Comparison of ENCODE assay signal across 23 cellular contexts in genomic region chr10:98394855-98395440, GRCh38. TPM values are rescaled to one million over a fixed set of nuclear protein-coding genes. Genes with fewer than 3 reads are reported as not detected.
DNase-seq lines count a peak whose midpoint lies in the region; ATAC-seq, FAIRE-seq and TF ChIP-seq lines count a peak whose summit lies in the region.
"Had no signal": no experiment of that assay in that cellular context is flagged by ENCODE, and none has a peak within 500 bp of the region (broad histone marks: within the 10 kb centered on the region; RNA-seq: fewer than 3 reads in every experiment).

No MANE protein-coding gene starts in this region.

- peak in 3 of 4 donors; percentile 26 to 56 (median 34) for ATAC-seq in psoas muscle
- no peak for ATAC-seq in GM19395 (IDR thresholded peaks at IDR 0.05; ENCODE audit: unreplicated experiment)
- ATAC-seq in pancreas: no peak
- ATAC-seq: activated CD8-positive, alpha-beta T cell treated with anti-CD3 and anti-CD28 coated beads for 36 hours had no signal

- H3K9me3 Mint-ChIP-seq in HFFc6 (no peaks in the 10 kb centered on the region), brain (no peaks in the 10 kb centered on the region)
- H3K9me3 Mint-ChIP-seq: activated CD8-positive, alpha-beta T cell treated with anti-CD3 and anti-CD28 coated beads for 36 hours; activated naive CD8-positive, alpha-beta T cell treated with anti-CD3 and anti-CD28 coated beads, Interleukin-2, amount 10 ng/mL, durations not matched to agents 7 days and 5 days; memory B cell; naive B cell had no signal

- H3K4me1 ChIP-seq in BLaER1 (peaks cover 64% of the 10 kb centered on the region), psoas muscle (peaks cover 10% of the 10 kb centered on the region), pancreas (no peaks in the 10 kb centered on the region)

- H4K20me1 ChIP-seq in BLaER1: peaks cover 36% of the 10 kb centered on the region

- H3K4me3 ChIP-seq in BLaER1: no peak overlapping the region
- H3K4me3 ChIP-seq in psoas muscle: no peak overlapping the region
- no peak overlapping the region for H3K4me3 ChIP-seq in pancreas
- H3K4me3 ChIP-seq: heart left ventricle, ovary had no signal

- H3K27ac ChIP-seq in BLaER1 (no peak overlapping the region), psoas muscle (no peak overlapping the region), pancreas (no peak overlapping the region)
- H3K27ac ChIP-seq: heart left ventricle, ovary had no signal

- H3K36me3 ChIP-seq in BLaER1 (no peaks in the 10 kb centered on the region), psoas muscle (ENCODE audit: insufficient read depth in 1 of 2, low read depth in 1 of 2) (peaks cover 0 to 4% of the 10 kb centered on the region in 2 donors), pancreas (no peaks in the 10 kb centered on the region)
- H3K36me3 ChIP-seq: ovary had no signal

- no peak for FAIRE-seq in pancreas (lab: Jason Lieb, UNC)
- FAIRE-seq: GM18507, H54 had no signal

- H3K4me1 Mint-ChIP-seq in HFFc6 (ENCODE audit: low read depth) (peaks cover 14% of the 10 kb centered on the region), brain (peaks cover 9% of the 10 kb centered on the region)

- H3K4me2 ChIP-seq in BLaER1: peak overlapping the region; percentile 84

- H3K36me3 Mint-ChIP-seq in HFFc6 (ENCODE audit: low read depth): peaks cover 6% of the 10 kb centered on the region; the same call in 1 of the 2 replicates
- H3K36me3 Mint-ChIP-seq in brain: no peaks in the 10 kb centered on the region

- peaks cover 8% of the 10 kb centered on the region; the same call in 1 of the 2 replicates for H3K27me3 ChIP-seq in BLaER1
- no peaks in the 10 kb centered on the region for H3K27me3 ChIP-seq in psoas muscle (ENCODE audit: insufficient read depth in 3 of 3, low read length in 2 of 3)
- no peaks in the 10 kb centered on the region for H3K27me3 ChIP-seq in pancreas
- H3K27me3 ChIP-seq: heart left ventricle, ovary had no signal

- no peak for DNase-seq in HFFc6
- DNase-seq in psoas muscle: no peak
- DNase-seq in CD1c-positive myeloid dendritic cell (ENCODE audit: extremely low spot score): no peak
- DNase-seq in pancreas: no peak
- DNase-seq: activated CD8-positive, alpha-beta T cell treated with anti-CD3 and anti-CD28 coated beads for 36 hours; activated effector memory CD4-positive, alpha-beta T cell treated with anti-CD3 and anti-CD28 coated beads, Interleukin-2, amount 50 U/mL, for 16 hours; activated naive CD8-positive, alpha-beta T cell treated with anti-CD3 and anti-CD28 coated beads, Interleukin-2, amount 10 ng/mL, durations not matched to agents 7 days and 5 days; Karpas-422; naive B cell; NCI-H187 treated with DMSO at 0.1 percent for 48 hours; NCI-H345; NCI-H774; stimulated activated CD4-positive, alpha-beta T cell treated with anti-CD3 and anti-CD28 coated beads, Interleukin-4, amount 100 ng/mL, for 24 hours; stimulated activated naive CD4-positive, alpha-beta T cell had no signal

- H3K4me3 Mint-ChIP-seq in HFFc6 (no peak overlapping the region), brain (no peak overlapping the region)
- H3K4me3 Mint-ChIP-seq: activated CD8-positive, alpha-beta T cell treated with anti-CD3 and anti-CD28 coated beads for 36 hours; activated naive CD8-positive, alpha-beta T cell treated with anti-CD3 and anti-CD28 coated beads, Interleukin-2, amount 10 ng/mL, durations not matched to agents 7 days and 5 days; memory B cell; naive B cell had no signal

- 57 to 74% (median 58%) methylated on average over 8 of the region's 8 CpGs for WGBS in psoas muscle, 3 donors
- WGBS in pancreas, 2 donors: 80 to 83% methylated on average over 8 of the region's 8 CpGs

- H3K9me3 ChIP-seq in BLaER1: no peaks in the 10 kb centered on the region
- no peaks in the 10 kb centered on the region for H3K9me3 ChIP-seq in psoas muscle
- H3K9me3 ChIP-seq in pancreas: no peaks in the 10 kb centered on the region
- H3K9me3 ChIP-seq: heart left ventricle, ovary had no signal

- H3K27ac Mint-ChIP-seq in HFFc6: peak overlapping the region; percentile 72
- peak overlapping the region in 4 of 5 experiments; percentile 25 to 85 (median 58) for H3K27ac Mint-ChIP-seq in brain
- H3K27ac Mint-ChIP-seq: activated CD8-positive, alpha-beta T cell treated with anti-CD3 and anti-CD28 coated beads for 36 hours; activated naive CD8-positive, alpha-beta T cell treated with anti-CD3 and anti-CD28 coated beads, Interleukin-2, amount 10 ng/mL, durations not matched to agents 7 days and 5 days; memory B cell had no signal

- no peak for TF ChIP-seq CTCF in HFFc6 (IDR thresholded peaks at IDR 0.05)
- TF ChIP-seq CTCF in brain (conservative IDR thresholded peaks at IDR 0.05): no peak
- TF ChIP-seq CTCF in psoas muscle (IDR thresholded peaks at IDR 0.05): no peak
- TF ChIP-seq CTCF in pancreas (IDR thresholded peaks at IDR 0.05): no peak

- no peak overlapping the region for H3K9ac ChIP-seq in BLaER1

- H3K27me3 Mint-ChIP-seq in HFFc6 (ENCODE audit: insufficient read depth): no peaks in the 10 kb centered on the region
- no peaks in the 10 kb centered on the region for H3K27me3 Mint-ChIP-seq in brain
- H3K27me3 Mint-ChIP-seq: activated CD8-positive, alpha-beta T cell treated with anti-CD3 and anti-CD28 coated beads for 36 hours; activated naive CD8-positive, alpha-beta T cell treated with anti-CD3 and anti-CD28 coated beads, Interleukin-2, amount 10 ng/mL, durations not matched to agents 7 days and 5 days; CD8-positive, alpha-beta memory T cell had no signal

- intact Hi-C loops in psoas muscle (cut with DNase I) (no loop called here), pancreas (cut with DNase I) (no loop called here)

RNA-seq across cellular contexts. Expression of gene PYROXD2, which starts 20.0 kb away (rescaled TPM):
- total RNA-seq in HFFc6 (2021; fragmentation: NEBNext Ultra II Directional; extraction: Animal tissue kit (Norgen Biotek cat#: 25700)): 10 to 100 TPM in 1 of 6 experiments, 1 to 10 TPM in 5; 7.6 to 10.3 (median 8.9) TPM
- 2.3 TPM for polyA plus RNA-seq in brain (ENCODE audit: insufficient read depth, low read depth, low replicate concordance)
- total RNA-seq in psoas muscle: 10 to 100 TPM in 1 of 4 donors, 1 to 10 TPM in 3; 1.7 to 13.2 (median 3.8) TPM
- 1 to 10 TPM in 2 of 3 donors, under 1 TPM in 1; 0.46 to 1.6 (median 1.2) TPM for polyA plus RNA-seq in psoas muscle
- 1 to 10 TPM; 1.8 to 7.8 (median 3.5) TPM for total RNA-seq in pancreas
- polyA plus RNA-seq in pancreas: 10 to 100 TPM in 1 of 2 donors, 1 to 10 TPM in 1; 8.4 to 15.9 TPM

RNA-seq across cellular contexts. Expression of gene HPS1, which starts 51.8 kb away (rescaled TPM):
- 10 to 100 TPM; 49.1 to 55.9 (median 52.8) TPM for total RNA-seq in HFFc6 (2021; fragmentation: NEBNext Ultra II Directional; extraction: Animal tissue kit (Norgen Biotek cat#: 25700))
- polyA plus RNA-seq in brain (ENCODE audit: insufficient read depth, low read depth, low replicate concordance) (23.6 TPM), psoas muscle (10 to 100 TPM; 11.6 to 29.1 (median 12.2) TPM), pancreas (10 to 100 TPM; 33.5 to 38.3 TPM)
- total RNA-seq in psoas muscle (10 to 100 TPM; 11.5 to 17.7 (median 16.0) TPM), pancreas (10 to 100 TPM; 24.6 to 38.7 (median 28.5) TPM)

Comparison
In these comparisons a context has a peak if more than half of its experiments do, and no peak if none do; other contexts are left out.
1. ATAC-seq: peak in psoas muscle (3 of 4); none in GM19395 (single experiment) and pancreas (0 of 4).